In the genomic region with DNA sequence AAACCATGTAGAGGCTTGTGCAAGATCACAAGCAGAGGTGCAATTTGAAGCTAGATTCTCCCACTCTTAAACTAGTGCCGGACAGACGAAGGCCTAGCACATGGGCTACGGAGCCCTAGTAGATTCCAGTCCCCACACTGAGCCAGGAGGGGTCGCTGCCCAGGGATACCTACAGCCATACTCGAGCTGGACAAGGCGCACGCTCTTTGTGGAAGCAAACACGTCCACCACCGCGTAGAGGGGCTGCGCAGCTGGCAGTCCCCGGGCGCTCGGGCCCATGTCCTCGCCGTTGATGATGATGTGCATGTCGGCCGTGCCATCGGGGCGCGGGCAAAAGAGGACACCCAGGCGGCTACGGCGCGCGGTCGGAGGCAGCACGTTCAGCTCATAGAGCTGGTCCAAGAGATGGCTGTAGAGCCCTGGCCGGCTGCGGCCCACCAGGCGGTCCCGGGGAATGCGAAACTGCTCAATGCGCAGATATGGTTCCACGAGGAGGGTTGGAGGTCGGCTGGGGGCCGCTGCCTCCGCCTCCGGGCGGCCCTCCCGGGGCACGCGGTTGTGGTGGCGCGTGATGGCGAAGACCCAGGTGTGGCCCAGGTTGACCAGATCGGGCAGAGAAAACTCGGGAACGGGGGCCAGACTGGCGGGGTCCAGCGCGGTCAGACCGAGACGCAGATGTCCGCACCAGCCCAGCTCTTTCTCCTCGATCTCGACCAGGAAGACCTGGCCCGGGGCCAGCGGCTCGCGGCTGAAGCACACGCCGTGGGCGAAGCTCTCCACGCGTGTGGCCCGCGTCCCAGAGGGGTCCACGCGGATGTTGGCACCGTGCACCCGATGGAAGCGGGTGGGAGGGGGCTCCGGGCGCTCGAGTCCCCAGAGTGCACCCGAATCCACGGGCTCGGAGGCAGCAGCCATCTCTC, we compare ENCODE assay signal across 1 cellular context.
TF ChIP-seq lines count a peak whose summit lies in the region.

No MANE protein-coding gene starts in this region.

TF ChIP-seq in HepG2, 621 proteins besides CTCF, POLR2A, EP300 and RAD21 (continued from another document and continues in another):
- TF ChIP-seq, protein P1, sequence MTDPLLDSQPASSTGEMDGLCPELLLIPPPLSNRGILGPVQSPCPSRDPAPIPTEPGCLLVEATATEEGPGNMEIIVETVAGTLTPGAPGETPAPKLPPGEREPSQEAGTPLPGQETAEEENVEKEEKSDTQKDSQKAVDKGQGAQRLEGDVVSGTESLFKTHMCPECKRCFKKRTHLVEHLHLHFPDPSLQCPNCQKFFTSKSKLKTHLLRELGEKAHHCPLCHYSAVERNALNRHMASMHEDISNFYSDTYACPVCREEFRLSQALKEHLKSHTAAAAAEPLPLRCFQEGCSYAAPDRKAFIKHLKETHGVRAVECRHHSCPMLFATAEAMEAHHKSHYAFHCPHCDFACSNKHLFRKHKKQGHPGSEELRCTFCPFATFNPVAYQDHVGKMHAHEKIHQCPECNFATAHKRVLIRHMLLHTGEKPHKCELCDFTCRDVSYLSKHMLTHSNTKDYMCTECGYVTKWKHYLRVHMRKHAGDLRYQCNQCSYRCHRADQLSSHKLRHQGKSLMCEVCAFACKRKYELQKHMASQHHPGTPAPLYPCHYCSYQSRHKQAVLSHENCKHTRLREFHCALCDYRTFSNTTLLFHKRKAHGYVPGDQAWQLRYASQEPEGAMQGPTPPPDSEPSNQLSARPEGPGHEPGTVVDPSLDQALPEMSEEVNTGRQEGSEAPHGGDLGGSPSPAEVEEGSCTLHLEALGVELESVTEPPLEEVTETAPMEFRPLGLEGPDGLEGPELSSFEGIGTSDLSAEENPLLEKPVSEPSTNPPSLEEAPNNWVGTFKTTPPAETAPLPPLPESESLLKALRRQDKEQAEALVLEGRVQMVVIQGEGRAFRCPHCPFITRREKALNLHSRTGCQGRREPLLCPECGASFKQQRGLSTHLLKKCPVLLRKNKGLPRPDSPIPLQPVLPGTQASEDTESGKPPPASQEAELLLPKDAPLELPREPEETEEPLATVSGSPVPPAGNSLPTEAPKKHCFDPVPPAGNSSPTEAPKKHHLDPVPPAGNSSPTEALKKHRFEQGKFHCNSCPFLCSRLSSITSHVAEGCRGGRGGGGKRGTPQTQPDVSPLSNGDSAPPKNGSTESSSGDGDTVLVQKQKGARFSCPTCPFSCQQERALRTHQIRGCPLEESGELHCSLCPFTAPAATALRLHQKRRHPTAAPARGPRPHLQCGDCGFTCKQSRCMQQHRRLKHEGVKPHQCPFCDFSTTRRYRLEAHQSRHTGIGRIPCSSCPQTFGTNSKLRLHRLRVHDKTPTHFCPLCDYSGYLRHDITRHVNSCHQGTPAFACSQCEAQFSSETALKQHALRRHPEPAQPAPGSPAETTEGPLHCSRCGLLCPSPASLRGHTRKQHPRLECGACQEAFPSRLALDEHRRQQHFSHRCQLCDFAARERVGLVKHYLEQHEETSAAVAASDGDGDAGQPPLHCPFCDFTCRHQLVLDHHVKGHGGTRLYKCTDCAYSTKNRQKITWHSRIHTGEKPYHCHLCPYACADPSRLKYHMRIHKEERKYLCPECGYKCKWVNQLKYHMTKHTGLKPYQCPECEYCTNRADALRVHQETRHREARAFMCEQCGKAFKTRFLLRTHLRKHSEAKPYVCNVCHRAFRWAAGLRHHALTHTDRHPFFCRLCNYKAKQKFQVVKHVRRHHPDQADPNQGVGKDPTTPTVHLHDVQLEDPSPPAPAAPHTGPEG (CRISPR knock-in tag; IDR thresholded peaks at IDR 0.05), result no peak
- no peak for TF ChIP-seq MAFK (conservative IDR thresholded peaks at IDR 0.05 in 1 of 2, IDR thresholded peaks at IDR 0.05 in 1 of 2; ENCODE audit: low read length in 2 of 2)
- peak; percentile 82; the same call in 1 of the 2 replicates for TF ChIP-seq SP140L (CRISPR knock-in tag; IDR thresholded peaks at IDR 0.05; ENCODE audit: borderline replicate concordance)
- TF ChIP-seq JUND (CRISPR knock-in tag; IDR thresholded peaks at IDR 0.05), result peak; percentile 46; the same call in 1 of the 2 replicates
- peak; percentile 60; the same call in 1 of the 2 replicates for TF ChIP-seq HINFP (CRISPR knock-in tag; IDR thresholded peaks at IDR 0.05; ENCODE audit: low read depth)
- TF ChIP-seq GLI4 (CRISPR knock-in tag; IDR thresholded peaks at IDR 0.05; ENCODE audit: borderline replicate concordance), result peak; percentile 90; the same call in 1 of the 2 replicates
- TF ChIP-seq NR3C1 (CRISPR knock-in tag; IDR thresholded peaks at IDR 0.05), result no peak
- peak; percentile 84 for TF ChIP-seq ZKSCAN8 (CRISPR knock-in tag; IDR thresholded peaks at IDR 0.05; ENCODE audit: borderline replicate concordance)
- TF ChIP-seq RBFOX2 (IDR thresholded peaks at IDR 0.05; ENCODE audit: low read depth, low read length), result peak; percentile 94
- no peak; the same call in 1 of the 2 replicates for TF ChIP-seq MYPOP (CRISPR knock-in tag; IDR thresholded peaks at IDR 0.05)
- TF ChIP-seq HDAC2 (CRISPR knock-in tag; IDR thresholded peaks at IDR 0.05), result peak; percentile 81
- no peak for TF ChIP-seq ADNP (CRISPR knock-in tag; IDR thresholded peaks at IDR 0.05)
- no peak for TF ChIP-seq GABPA (IDR thresholded peaks at IDR 0.05; ENCODE audit: low read depth, low read length)
- TF ChIP-seq GABPA (CRISPR knock-in tag; IDR thresholded peaks at IDR 0.05; ENCODE audit: low read depth), result no peak
- no peak for TF ChIP-seq ZNF737 (CRISPR knock-in tag; IDR thresholded peaks at IDR 0.05; ENCODE audit: borderline replicate concordance)
- TF ChIP-seq ZNF460 (CRISPR knock-in tag; IDR thresholded peaks at IDR 0.05; ENCODE audit: borderline replicate concordance), result no peak
- peak; percentile 3; the same call in 1 of the 2 replicates for TF ChIP-seq SIN3B (IDR thresholded peaks at IDR 0.05; ENCODE audit: low read length)
- peak; percentile 38 for TF ChIP-seq CBX1 (IDR thresholded peaks at IDR 0.05; ENCODE audit: low read depth)
- peak; percentile 96 for TF ChIP-seq ZNF354B (CRISPR knock-in tag; IDR thresholded peaks at IDR 0.05)
- no peak for TF ChIP-seq NBN (conservative IDR thresholded peaks at IDR 0.05)
- TF ChIP-seq IRF1 (CRISPR knock-in tag; IDR thresholded peaks at IDR 0.05; ENCODE audit: low read depth), result no peak; the same call in 1 of the 2 replicates
- TF ChIP-seq, protein P2, sequence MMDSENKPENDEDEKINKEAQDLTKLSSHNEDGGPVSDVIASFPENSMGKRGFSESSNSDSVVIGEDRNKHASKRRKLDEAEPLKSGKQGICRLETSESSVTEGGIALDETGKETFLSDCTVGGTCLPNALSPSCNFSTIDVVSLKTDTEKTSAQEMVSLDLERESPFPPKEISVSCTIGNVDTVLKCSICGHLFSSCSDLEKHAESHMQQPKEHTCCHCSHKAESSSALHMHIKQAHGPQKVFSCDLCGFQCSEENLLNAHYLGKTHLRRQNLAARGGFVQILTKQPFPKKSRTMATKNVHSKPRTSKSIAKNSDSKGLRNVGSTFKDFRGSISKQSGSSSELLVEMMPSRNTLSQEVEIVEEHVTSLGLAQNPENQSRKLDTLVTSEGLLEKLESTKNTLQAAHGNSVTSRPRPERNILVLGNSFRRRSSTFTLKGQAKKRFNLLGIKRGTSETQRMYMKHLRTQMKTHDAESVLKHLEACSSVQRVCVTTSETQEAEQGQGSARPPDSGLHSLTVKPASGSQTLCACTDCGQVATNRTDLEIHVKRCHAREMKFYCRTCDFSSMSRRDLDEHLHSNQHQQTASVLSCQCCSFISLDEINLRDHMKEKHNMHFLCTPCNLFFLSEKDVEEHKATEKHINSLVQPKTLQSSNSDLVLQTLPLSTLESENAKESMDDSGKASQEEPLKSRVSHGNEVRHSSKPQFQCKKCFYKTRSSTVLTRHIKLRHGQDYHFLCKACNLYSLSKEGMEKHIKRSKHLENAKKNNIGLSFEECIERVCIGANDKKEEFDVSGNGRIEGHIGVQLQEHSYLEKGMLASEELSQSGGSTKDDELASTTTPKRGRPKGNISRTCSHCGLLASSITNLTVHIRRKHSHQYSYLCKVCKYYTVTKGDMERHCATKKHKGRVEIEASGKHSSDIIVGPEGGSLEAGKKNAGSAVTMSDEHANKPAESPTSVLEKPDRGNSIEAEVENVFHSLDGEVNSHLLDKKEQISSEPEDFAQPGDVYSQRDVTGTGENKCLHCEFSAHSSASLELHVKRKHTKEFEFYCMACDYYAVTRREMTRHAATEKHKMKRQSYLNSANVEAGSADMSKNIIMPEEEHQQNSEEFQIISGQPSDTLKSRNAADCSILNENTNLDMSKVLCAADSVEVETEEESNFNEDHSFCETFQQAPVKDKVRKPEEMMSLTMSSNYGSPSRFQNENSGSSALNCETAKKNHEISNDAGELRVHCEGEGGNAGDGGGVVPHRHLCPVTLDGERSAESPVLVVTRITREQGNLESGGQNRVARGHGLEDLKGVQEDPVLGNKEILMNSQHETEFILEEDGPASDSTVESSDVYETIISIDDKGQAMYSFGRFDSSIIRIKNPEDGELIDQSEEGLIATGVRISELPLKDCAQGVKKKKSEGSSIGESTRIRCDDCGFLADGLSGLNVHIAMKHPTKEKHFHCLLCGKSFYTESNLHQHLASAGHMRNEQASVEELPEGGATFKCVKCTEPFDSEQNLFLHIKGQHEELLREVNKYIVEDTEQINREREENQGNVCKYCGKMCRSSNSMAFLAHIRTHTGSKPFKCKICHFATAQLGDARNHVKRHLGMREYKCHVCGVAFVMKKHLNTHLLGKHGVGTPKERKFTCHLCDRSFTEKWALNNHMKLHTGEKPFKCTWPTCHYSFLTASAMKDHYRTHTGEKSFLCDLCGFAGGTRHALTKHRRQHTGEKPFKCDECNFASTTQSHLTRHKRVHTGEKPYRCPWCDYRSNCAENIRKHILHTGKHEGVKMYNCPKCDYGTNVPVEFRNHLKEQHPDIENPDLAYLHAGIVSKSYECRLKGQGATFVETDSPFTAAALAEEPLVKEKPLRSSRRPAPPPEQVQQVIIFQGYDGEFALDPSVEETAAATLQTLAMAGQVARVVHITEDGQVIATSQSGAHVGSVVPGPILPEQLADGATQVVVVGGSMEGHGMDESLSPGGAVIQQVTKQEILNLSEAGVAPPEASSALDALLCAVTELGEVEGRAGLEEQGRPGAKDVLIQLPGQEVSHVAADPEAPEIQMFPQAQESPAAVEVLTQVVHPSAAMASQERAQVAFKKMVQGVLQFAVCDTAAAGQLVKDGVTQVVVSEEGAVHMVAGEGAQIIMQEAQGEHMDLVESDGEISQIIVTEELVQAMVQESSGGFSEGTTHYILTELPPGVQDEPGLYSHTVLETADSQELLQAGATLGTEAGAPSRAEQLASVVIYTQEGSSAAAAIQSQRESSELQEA (CRISPR knock-in tag; IDR thresholded peaks at IDR 0.05; ENCODE audit: not compliant biosample characterization), result peak; percentile 76
- TF ChIP-seq MIER2 (CRISPR knock-in tag; IDR thresholded peaks at IDR 0.05), result no peak
- peak; percentile 80 for TF ChIP-seq HOXA3 (CRISPR knock-in tag; IDR thresholded peaks at IDR 0.05)
- TF ChIP-seq MTA3 (CRISPR knock-in tag; IDR thresholded peaks at IDR 0.05), result 0 out of 2 replicates have a peak, but pooled peaks have one; percentile 28
- no peak for TF ChIP-seq TCF7 (IDR thresholded peaks at IDR 0.05; ENCODE audit: low read depth)
- no peak for TF ChIP-seq ISX (CRISPR knock-in tag; conservative IDR thresholded peaks at IDR 0.05)
- TF ChIP-seq CSRNP1 (CRISPR knock-in tag; IDR thresholded peaks at IDR 0.05), result no peak
- TF ChIP-seq TAF1 (CRISPR knock-in tag; IDR thresholded peaks at IDR 0.05), result peak; percentile 81; the same call in 1 of the 2 replicates
- TF ChIP-seq ZNF292 (CRISPR knock-in tag; IDR thresholded peaks at IDR 0.05; ENCODE audit: borderline replicate concordance, low read depth), result no peak
- peak; percentile 48 for TF ChIP-seq HNF4A (CRISPR knock-in tag; IDR thresholded peaks at IDR 0.05)
- TF ChIP-seq, protein P3, sequence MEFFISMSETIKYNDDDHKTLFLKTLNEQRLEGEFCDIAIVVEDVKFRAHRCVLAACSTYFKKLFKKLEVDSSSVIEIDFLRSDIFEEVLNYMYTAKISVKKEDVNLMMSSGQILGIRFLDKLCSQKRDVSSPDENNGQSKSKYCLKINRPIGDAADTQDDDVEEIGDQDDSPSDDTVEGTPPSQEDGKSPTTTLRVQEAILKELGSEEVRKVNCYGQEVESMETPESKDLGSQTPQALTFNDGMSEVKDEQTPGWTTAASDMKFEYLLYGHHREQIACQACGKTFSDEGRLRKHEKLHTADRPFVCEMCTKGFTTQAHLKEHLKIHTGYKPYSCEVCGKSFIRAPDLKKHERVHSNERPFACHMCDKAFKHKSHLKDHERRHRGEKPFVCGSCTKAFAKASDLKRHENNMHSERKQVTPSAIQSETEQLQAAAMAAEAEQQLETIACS (CRISPR knock-in tag; IDR thresholded peaks at IDR 0.05), result peak; percentile 61; the same call in 1 of the 2 replicates
- no peak for TF ChIP-seq WIZ (CRISPR knock-in tag; IDR thresholded peaks at IDR 0.05)
- TF ChIP-seq FOXA1 (IDR thresholded peaks at IDR 0.05), result no peak
- peak; percentile 36; the same call in 1 of the 2 replicates for TF ChIP-seq FOXA1 (CRISPR knock-in tag; IDR thresholded peaks at IDR 0.05)
- no peak for TF ChIP-seq NFYC (CRISPR knock-in tag; IDR thresholded peaks at IDR 0.05)
